Comparison of ENCODE assay signal across 8 cellular contexts in genomic region chr4:56907009-56907408, GRCh38. TPM values are rescaled to one million over a fixed set of nuclear protein-coding genes. Genes with fewer than 3 reads are reported as not detected.
DNase-seq lines count a peak whose midpoint lies in the region; ATAC-seq, FAIRE-seq and TF ChIP-seq lines count a peak whose summit lies in the region.

No MANE protein-coding gene starts in this region.

- no peaks in the 10 kb centered on the region for H3K9me3 ChIP-seq in left ventricle myocardium inferior (replicated peaks)
- H3K9me3 ChIP-seq in body of pancreas, result no peaks in the 10 kb centered on the region

- no peak overlapping the region for H3K23ac ChIP-seq in mesendoderm (ENCODE audit: low read length)

- H3K27ac ChIP-seq in left ventricle myocardium inferior (replicated peaks) (peak overlapping the region; percentile 93), body of pancreas (peak overlapping the region in 2 of 4 donors; percentile 23 to 97), mesendoderm (ENCODE audit: low read depth, low read length) (no peak overlapping the region)

- peak overlapping the region; percentile 43 for H3K4me2 ChIP-seq in mesendoderm (ENCODE audit: low read length)

- H4K5ac ChIP-seq in mesendoderm (ENCODE audit: low read length), result no peak overlapping the region

- no peak overlapping the region for H3K18ac ChIP-seq in mesendoderm (ENCODE audit: low read length)

- ATAC-seq in left ventricle myocardium superior (no peak), body of pancreas (no peak), GM21737 (IDR thresholded peaks at IDR 0.05; ENCODE audit: unreplicated experiment) (no peak)

- peak overlapping the region; percentile 39 for H3K9ac ChIP-seq in mesendoderm (ENCODE audit: low read length)

- no peak for FAIRE-seq in urothelium cell line (lab: Jason Lieb, UNC)

- no peak overlapping the region for H4K8ac ChIP-seq in mesendoderm (ENCODE audit: low read depth, low read length)

- H2BK120ac ChIP-seq in mesendoderm (ENCODE audit: low read depth, low read length), result no peak overlapping the region

- H3K27me3 ChIP-seq in left ventricle myocardium inferior (ENCODE audit: low read depth) (no peaks in the 10 kb centered on the region), body of pancreas (no peaks in the 10 kb centered on the region), mesendoderm (ENCODE audit: insufficient read depth, low read length, poor library complexity) (no peaks in the 10 kb centered on the region)

- intact Hi-C loops in left ventricle myocardium inferior (cut with micrococcal nuclease), result no loop called here
- intact Hi-C loops in left ventricle myocardium superior (cut with micrococcal nuclease), result no loop called here
- intact Hi-C loops in body of pancreas (cut with DNase I), result no loop called here

- H3K36me3 ChIP-seq in left ventricle myocardium inferior, result no peaks in the 10 kb centered on the region
- H3K36me3 ChIP-seq in body of pancreas (replicated peaks in 1 of 2; ENCODE audit: insufficient read depth in 1 of 2, low read depth in 2 of 2), result no peaks in the 10 kb centered on the region
- H3K36me3 ChIP-seq in mesendoderm (ENCODE audit: control insufficient read depth, insufficient read depth, low read length), result no peaks in the 10 kb centered on the region

- TF ChIP-seq POLR2A in body of pancreas (IDR thresholded peaks at IDR 0.05), result no peak

- H2AK5ac ChIP-seq in mesendoderm (ENCODE audit: low read length), result no peak overlapping the region

- peak overlapping the region; percentile 67 for H3K56ac ChIP-seq in mesendoderm (ENCODE audit: low read length)

- H3K4me3 ChIP-seq in left ventricle myocardium inferior (peak overlapping the region; percentile 91), body of pancreas (peak overlapping the region in 1 of 2 donors; percentile 56), mesendoderm (ENCODE audit: low read length) (peak overlapping the region; percentile 32)

- no peak overlapping the region for H3K4ac ChIP-seq in mesendoderm (ENCODE audit: low read depth, low read length)

- peaks cover 28% of the 10 kb centered on the region for H3K79me2 ChIP-seq in mesendoderm (ENCODE audit: control insufficient read depth, insufficient read depth, low read length)

- 7 to 8% methylated on average over 14 of the region's 14 CpGs for WGBS in body of pancreas, 2 donors
- WGBS in mesendoderm (ENCODE audit: extremely low coverage, insufficient coverage, low lambda C conversion rate), result no CpG with 5 or more reads among the region's 14 CpGs

- no peak overlapping the region for H2BK5ac ChIP-seq in mesendoderm (ENCODE audit: low read length)

- DNase-seq in left ventricle myocardium inferior (no peak), left ventricle myocardium superior (no peak), body of pancreas (peak in 3 of 4 donors; percentile 5 to 23 (median 12)), mesendoderm (peak; percentile 55), urothelium cell line (ENCODE audit: low spot score) (peak; percentile 9), DMS153 treated with DMSO at 0.1 percent for 48 hours (lab: John Stamatoyannopoulos, UW; ENCODE audit: unreplicated experiment) (no peak), NCI-H2171 (lab: John Stamatoyannopoulos, UW) (no peak)

- H2BK15ac ChIP-seq in mesendoderm (replicated peaks; ENCODE audit: low read depth), result no peak overlapping the region

- peaks cover 55% of the 10 kb centered on the region for H3K4me1 ChIP-seq in left ventricle myocardium inferior
- H3K4me1 ChIP-seq in body of pancreas, result peaks cover 30% of the 10 kb centered on the region
- peaks cover 10% of the 10 kb centered on the region for H3K4me1 ChIP-seq in mesendoderm (ENCODE audit: control insufficient read depth, low read depth, low read length)

- peaks cover 7% of the 10 kb centered on the region for H3K79me1 ChIP-seq in mesendoderm (ENCODE audit: low read length)

- TF ChIP-seq CTCF in left ventricle myocardium inferior (IDR thresholded peaks at IDR 0.05; ENCODE audit: borderline replicate concordance) (no peak), body of pancreas (IDR thresholded peaks at IDR 0.05) (no peak)

RNA-seq across cellular contexts. Expression of gene REST, which starts 0.7 kb away (rescaled TPM):
- total RNA-seq in left ventricle myocardium inferior (24.1 TPM), left ventricle myocardium superior (24.2 TPM), body of pancreas (10 to 100 TPM; 17.1 to 19.8 TPM)
- polyA plus RNA-seq in mesendoderm (2013, experiment 1 of 2), result 35.6 TPM
- 36.6 TPM for polyA plus RNA-seq in mesendoderm (2013, experiment 2 of 2)

Comparison
In these comparisons a context has a peak if more than half of its experiments do, and no peak if none do; other contexts are left out.
1. DNase-seq: peak in body of pancreas (3 of 4), mesendoderm (single experiment) and urothelium cell line (single experiment); none in left ventricle myocardium inferior (single experiment), left ventricle myocardium superior (single experiment), DMS153 treated with DMSO at 0.1 percent for 48 hours (single experiment) and NCI-H2171 (single experiment).